In the genomic region with DNA sequence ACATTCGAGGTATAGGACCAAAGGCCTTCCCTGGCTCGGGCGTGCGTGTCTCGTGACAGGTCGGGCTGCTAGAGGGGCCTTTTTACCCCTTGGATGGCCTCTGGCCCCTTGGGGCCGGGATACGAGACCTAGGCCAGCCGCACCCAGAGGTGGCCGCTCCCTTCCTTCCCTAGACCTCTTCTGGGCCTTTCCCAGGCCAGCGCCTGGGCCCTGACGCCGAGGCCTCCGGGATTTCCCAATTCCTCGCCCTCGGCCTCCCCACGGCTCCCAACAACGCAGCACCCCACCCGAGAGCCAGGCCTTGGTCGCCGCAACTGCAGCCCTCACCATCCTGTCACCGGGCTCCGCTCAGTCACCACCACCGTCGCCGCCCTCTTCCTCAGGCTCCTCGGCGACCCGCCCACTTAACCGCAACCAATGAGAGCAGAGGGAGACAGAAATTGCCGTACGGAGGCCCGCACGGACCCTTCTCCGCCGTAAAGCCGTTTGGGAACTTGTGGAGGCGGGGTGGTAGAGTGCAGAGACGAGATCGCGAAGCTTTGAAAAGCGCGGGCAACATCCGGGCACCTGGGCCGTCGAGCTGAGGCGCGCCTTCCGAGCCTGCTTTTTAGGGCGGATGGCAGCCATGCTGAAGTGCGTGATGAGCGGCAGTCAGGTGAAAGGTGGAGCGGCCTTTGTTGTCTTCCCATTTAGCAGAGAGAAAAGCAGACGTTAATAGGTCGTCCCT, we compare ENCODE assay signal across 8 cellular contexts. TPM values are rescaled to one million over a fixed set of nuclear protein-coding genes. Genes with fewer than 3 reads are reported as not detected.
DNase-seq lines count a peak whose midpoint lies in the region; ATAC-seq and TF ChIP-seq lines count a peak whose summit lies in the region.

Gene RAD9B, plus strand, starts transcription at position 610 of the 727 bp plus-strand sequence. Its CDS starts 7 bp downstream, at position 617.
Gene VPS29, minus strand, starts transcription at position 390 of the 727 bp plus-strand sequence. Its CDS starts 60 bp downstream, at position 330.

- DNase-seq in NCI-H69 (lab: John Stamatoyannopoulos, UW) = peak; percentile 99
- peak; percentile 98 for DNase-seq in activated CD4-positive, alpha-beta T cell treated with anti-CD3 and anti-CD28 coated beads, Interleukin-2, amount 50 U/mL, for 1 hour
- DNase-seq in dedifferentiated amniotic fluid mesenchymal stem cell (ENCODE audit: extremely low spot score) = peak; percentile 96
- DNase-seq in left lobe of liver (ENCODE audit: low spot score) = peak; percentile 99
- peak; percentile 98 to 99 for DNase-seq in stimulated activated CD4-positive, alpha-beta T cell treated with anti-CD3 and anti-CD28 coated beads, Interleukin-2, amount 100 ng/mL, for 24 hours

- peak within 1 kb of the TSS; percentile 80 for H3K27ac ChIP-seq in C4-2B

- no peak for TF ChIP-seq CTCF in C4-2B (conservative IDR thresholded peaks at IDR 0.05)

- ATAC-seq in GM19372 (IDR thresholded peaks at IDR 0.05; ENCODE audit: low read depth, unreplicated experiment) (peak; percentile 94), HG03521 (IDR thresholded peaks at IDR 0.05; ENCODE audit: unreplicated experiment) (peak; percentile 96), left lobe of liver (peak; percentile 95)

RNA-seq across cellular contexts. Expression of gene RAD9B, which starts in this region (rescaled TPM):
- 0.25 TPM for total RNA-seq in left lobe of liver

RNA-seq across cellular contexts. Expression of gene VPS29, which starts in this region (rescaled TPM):
- total RNA-seq in left lobe of liver = 42.3 TPM

Comparison
In these comparisons a context has a peak if more than half of its experiments do, and no peak if none do; other contexts are left out.
1. Peak in every context shown above with its lines: DNase-seq, ATAC-seq and H3K27ac ChIP-seq.